ENCODE assay signal across 1 cellular context in the genomic region with DNA sequence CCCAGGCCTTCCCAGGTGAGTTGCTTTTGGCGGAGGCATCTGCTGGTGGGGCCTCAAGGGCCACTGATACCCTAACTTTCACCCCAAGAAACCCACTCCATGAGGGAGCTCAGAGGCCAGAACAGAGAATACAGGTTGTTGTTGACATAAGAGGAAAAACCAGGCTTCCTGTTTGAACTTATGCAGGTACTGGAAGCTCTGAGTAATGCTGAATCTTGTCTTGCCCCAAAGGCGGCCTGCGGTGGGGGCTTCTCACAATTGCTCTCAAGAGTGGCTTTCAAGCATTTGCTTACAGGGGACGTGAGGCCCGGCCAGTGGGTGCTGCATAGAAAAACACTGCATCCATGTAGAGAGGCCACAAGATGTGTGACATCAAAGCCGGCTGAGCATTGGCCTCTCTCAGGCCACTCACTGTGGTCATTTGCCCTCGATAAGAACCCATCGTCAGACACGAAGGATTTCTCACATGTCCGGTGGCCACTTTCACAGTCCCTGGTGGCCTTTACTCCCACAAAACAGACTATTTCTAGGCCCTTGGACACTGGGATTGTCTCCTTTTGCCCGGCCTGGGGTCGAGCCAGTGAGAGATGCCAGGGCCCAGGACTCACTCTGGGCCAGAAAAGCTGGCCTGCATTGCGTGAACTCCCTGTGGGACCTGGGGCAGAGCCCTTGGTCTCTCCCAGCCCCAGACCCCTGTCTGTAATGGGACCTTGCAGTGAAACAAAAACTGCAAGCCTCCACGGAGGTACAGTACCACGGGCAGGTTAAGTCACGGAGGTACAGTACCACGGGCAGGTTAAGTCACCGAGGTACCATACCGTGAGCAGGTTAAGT.
TF ChIP-seq lines count a peak whose summit lies in the region.

No MANE protein-coding gene starts in this region.

TF ChIP-seq in GM23338, 12 proteins besides CTCF, POLR2A, EP300 and RAD21 (continued from another document):
- TF ChIP-seq ZNF462 (CRISPR knock-in tag; IDR thresholded peaks at IDR 0.05) (no peak), NANOG (IDR thresholded peaks at IDR 0.05; ENCODE audit: borderline replicate concordance) (no peak), ZNF114 (CRISPR knock-in tag; IDR thresholded peaks at IDR 0.05) (no peak), POLR2AphosphoS5 (IDR thresholded peaks at IDR 0.05; ENCODE audit: low read depth) (no peak), JUNB (IDR thresholded peaks at IDR 0.05; ENCODE audit: unreplicated experiment) (no peak), STAT1 (IDR thresholded peaks at IDR 0.05; ENCODE audit: unreplicated experiment) (no peak), ZNF331 (CRISPR knock-in tag; IDR thresholded peaks at IDR 0.05; ENCODE audit: low read depth) (no peak), EZH2phosphoT487 (IDR thresholded peaks at IDR 0.05; ENCODE audit: unreplicated experiment) (no peak), CREB1 (CRISPR knock-in tag; IDR thresholded peaks at IDR 0.05; ENCODE audit: low read depth) (no peak)
- TF ChIP-seq, protein P1, sequence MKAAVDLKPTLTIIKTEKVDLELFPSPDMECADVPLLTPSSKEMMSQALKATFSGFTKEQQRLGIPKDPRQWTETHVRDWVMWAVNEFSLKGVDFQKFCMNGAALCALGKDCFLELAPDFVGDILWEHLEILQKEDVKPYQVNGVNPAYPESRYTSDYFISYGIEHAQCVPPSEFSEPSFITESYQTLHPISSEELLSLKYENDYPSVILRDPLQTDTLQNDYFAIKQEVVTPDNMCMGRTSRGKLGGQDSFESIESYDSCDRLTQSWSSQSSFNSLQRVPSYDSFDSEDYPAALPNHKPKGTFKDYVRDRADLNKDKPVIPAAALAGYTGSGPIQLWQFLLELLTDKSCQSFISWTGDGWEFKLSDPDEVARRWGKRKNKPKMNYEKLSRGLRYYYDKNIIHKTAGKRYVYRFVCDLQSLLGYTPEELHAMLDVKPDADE (IDR thresholded peaks at IDR 0.05) = no peak
